Comparison of ENCODE assay signal across 1 cellular context in genomic region chr10:89475567-89475966, GRCh38.
TF ChIP-seq lines count a peak whose summit lies in the region.

No MANE protein-coding gene starts in this region.

TF ChIP-seq in SK-N-SH, 30 proteins besides CTCF, POLR2A, EP300 and RAD21 (continued from another document):
- TF ChIP-seq SMC3 (IDR thresholded peaks at IDR 0.05; ENCODE audit: low read depth, low read length) (no peak), RFX5 (IDR thresholded peaks at IDR 0.05; ENCODE audit: low read length) (no peak), MAX (IDR thresholded peaks at IDR 0.05; ENCODE audit: low read depth) (no peak), NFIC (IDR thresholded peaks at IDR 0.05; ENCODE audit: borderline replicate concordance) (no peak), GATA2 (CRISPR knock-in tag; IDR thresholded peaks at IDR 0.05) (no peak), FOXM1 (IDR thresholded peaks at IDR 0.05; ENCODE audit: low read depth) (no peak), RCOR1 (IDR thresholded peaks at IDR 0.05; ENCODE audit: low read length) (no peak), MXI1 (IDR thresholded peaks at IDR 0.05; ENCODE audit: low read depth, low read length) (no peak)
- TF ChIP-seq, protein P1, sequence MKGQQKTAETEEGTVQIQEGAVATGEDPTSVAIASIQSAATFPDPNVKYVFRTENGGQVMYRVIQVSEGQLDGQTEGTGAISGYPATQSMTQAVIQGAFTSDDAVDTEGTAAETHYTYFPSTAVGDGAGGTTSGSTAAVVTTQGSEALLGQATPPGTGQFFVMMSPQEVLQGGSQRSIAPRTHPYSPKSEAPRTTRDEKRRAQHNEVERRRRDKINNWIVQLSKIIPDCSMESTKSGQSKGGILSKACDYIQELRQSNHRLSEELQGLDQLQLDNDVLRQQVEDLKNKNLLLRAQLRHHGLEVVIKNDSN (IDR thresholded peaks at IDR 0.05; ENCODE audit: borderline replicate concordance, low read depth) = no peak
